In genomic region chr6:163793584-163793983, GRCh38 we compare ENCODE assay signal across 10 cellular contexts.
A peak's percentile ranks its signal among the peaks of the same experiment; 100 is the strongest.
DNase-seq lines count a peak whose midpoint lies in the region; ATAC-seq and TF ChIP-seq lines count a peak whose summit lies in the region.
"Had no signal": no experiment of that assay in that cellular context is flagged by ENCODE, and none has a peak within 500 bp of the region (broad histone marks: within the 10 kb centered on the region; RNA-seq: fewer than 3 reads in every experiment).

No MANE protein-coding gene starts in this region.

- no peaks in the 10 kb centered on the region for H3K36me3 ChIP-seq in tibial nerve

- TF ChIP-seq POLR2A in tibial nerve (IDR thresholded peaks at IDR 0.05): no peak

- H3K4me1 Mint-ChIP-seq in T-cell: no peaks in the 10 kb centered on the region
- H3K4me1 Mint-ChIP-seq: activated naive CD8-positive, alpha-beta T cell treated with anti-CD3 and anti-CD28 coated beads, Interleukin-2, amount 50 U/mL, for 24 hours had no signal

- TF ChIP-seq EP300 in tibial nerve (IDR thresholded peaks at IDR 0.05): no peak

- peak; percentile 29 for DNase-seq in GM03348 (ENCODE audit: low spot score)
- peak; percentile 35 for DNase-seq in fibroblast of the conjunctiva (ENCODE audit: low read depth)
- DNase-seq in NOMO-1 treated with DMSO at 0.1 percent for 48 hours (lab: John Stamatoyannopoulos, UW; ENCODE audit: unreplicated experiment): no peak
- no peak for DNase-seq in NCI-H1930 (lab: John Stamatoyannopoulos, UW)
- DNase-seq in tibial nerve (ENCODE audit: low spot score in 2 of 2): no peak
- DNase-seq in T-cell: no peak
- DNase-seq: activated naive CD8-positive, alpha-beta T cell treated with anti-CD3 and anti-CD28 coated beads, Interleukin-2, amount 50 U/mL, for 24 hours had no signal

- H3K9me3 Mint-ChIP-seq in T-cell: no peaks in the 10 kb centered on the region
- H3K9me3 Mint-ChIP-seq: activated naive CD8-positive, alpha-beta T cell treated with anti-CD3 and anti-CD28 coated beads, Interleukin-2, amount 50 U/mL, for 24 hours; stimulated activated naive CD8-positive, alpha-beta T cell treated with anti-CD3 and anti-CD28 coated beads, Interleukin-15, Interleukin-2, amounts not matched to agents 100 ng/mL and 50 ng/mL, for 24 hours had no signal

- 41 to 53% methylated on average over 2 of the region's 2 CpGs for WGBS in tibial nerve, 2 donors

- H3K27ac ChIP-seq in tibial nerve: peak overlapping the region in 2 of 4 donors; percentile 10 to 36

- no peak overlapping the region for H3K27ac Mint-ChIP-seq in T-cell
- H3K27ac Mint-ChIP-seq: activated naive CD8-positive, alpha-beta T cell treated with anti-CD3 and anti-CD28 coated beads, Interleukin-2, amount 50 U/mL, for 24 hours; stimulated activated naive CD8-positive, alpha-beta T cell treated with anti-CD3 and anti-CD28 coated beads, Interleukin-15, Interleukin-2, amounts not matched to agents 100 ng/mL and 50 ng/mL, for 24 hours had no signal

- H3K4me3 Mint-ChIP-seq in T-cell: no peak overlapping the region
- H3K4me3 Mint-ChIP-seq: activated naive CD8-positive, alpha-beta T cell treated with anti-CD3 and anti-CD28 coated beads, Interleukin-2, amount 50 U/mL, for 24 hours; stimulated activated naive CD8-positive, alpha-beta T cell treated with anti-CD3 and anti-CD28 coated beads, Interleukin-15, Interleukin-2, amounts not matched to agents 100 ng/mL and 50 ng/mL, for 24 hours had no signal

- no peaks in the 10 kb centered on the region for H3K36me3 Mint-ChIP-seq in T-cell

- H3K27me3 Mint-ChIP-seq in T-cell: peaks cover 13 to 31% of the 10 kb centered on the region in 2 donors

- H3K9me3 ChIP-seq in tibial nerve: no peaks in the 10 kb centered on the region

- CTCF ChIA-PET in T-cell (lab: Charles Lee): no interaction called here

- POLR2A ChIA-PET in T-cell (lab: Charles Lee): no interaction called here

- peak; percentile 97 for ATAC-seq in GM21447 (IDR thresholded peaks at IDR 0.05; ENCODE audit: unreplicated experiment)
- ATAC-seq in HG03469 (IDR thresholded peaks at IDR 0.05; ENCODE audit: unreplicated experiment): peak; percentile 97
- ATAC-seq in T-cell (replicated peaks in 1 of 4): no peak
- ATAC-seq: activated naive CD8-positive, alpha-beta T cell treated with anti-CD3 and anti-CD28 coated beads, Interleukin-2, amount 50 U/mL, for 24 hours had no signal

- TF ChIP-seq CTCF in tibial nerve (IDR thresholded peaks at IDR 0.05): no peak

- H3K27me3 ChIP-seq in tibial nerve: no peaks in the 10 kb centered on the region

- no peak overlapping the region for H3K4me3 ChIP-seq in tibial nerve

- H3K4me1 ChIP-seq in tibial nerve: peaks cover 0 to 39% (median 6%) of the 10 kb centered on the region in 4 donors

Comparison
In these comparisons a context has a peak if more than half of its experiments do, and no peak if none do; other contexts are left out.
1. DNase-seq: peak in GM03348 (single experiment) and fibroblast of the conjunctiva (single experiment); none in NOMO-1 treated with DMSO at 0.1 percent for 48 hours (single experiment), NCI-H1930 (0 of 2), tibial nerve (0 of 2) and T-cell (0 of 34).
2. ATAC-seq: peak in GM21447 (single experiment) and HG03469 (single experiment); none in T-cell (0 of 4).